ENCODE assay signal across 1 cellular context in genomic region chr20:8646026-8646425, GRCh38.
TF ChIP-seq lines count a peak whose summit lies in the region.

No MANE protein-coding gene starts in this region.

TF ChIP-seq in SK-N-SH treated with all-trans-retinoic acid at 6 μM for 48 hours, 23 proteins besides CTCF, POLR2A, EP300 and RAD21 (continued from another document):
- TF ChIP-seq TSHZ2 (CRISPR knock-in tag; IDR thresholded peaks at IDR 0.05) = no peak
- TF ChIP-seq ESRRG (CRISPR knock-in tag; IDR thresholded peaks at IDR 0.05) = no peak
